In genomic region chr2:32902986-32903385, GRCh38 we compare ENCODE assay signal across 24 cellular contexts. TPM values are rescaled to one million over a fixed set of nuclear protein-coding genes. Genes with fewer than 3 reads are reported as not detected.
"Had no signal": no experiment of that assay in that cellular context is flagged by ENCODE, and none has a peak within 500 bp of the region (broad histone marks: within the 10 kb centered on the region; RNA-seq: fewer than 3 reads in every experiment).

No MANE protein-coding gene starts in this region.

- H3K9me3 ChIP-seq: gastrocnemius medialis, left ventricle myocardium inferior, mucosa of descending colon, pancreas, prostate gland, tibial nerve had no signal

- H3K27ac ChIP-seq: gastrocnemius medialis, hepatocyte, left ventricle myocardium inferior, pancreas, prostate gland, tibial nerve had no signal

- H3K27me3 ChIP-seq: gastrocnemius medialis, hepatocyte, pancreas, tibial nerve had no signal

- DNase-seq: activated CD4-positive, alpha-beta T cell treated with anti-CD3 and anti-CD28 coated beads for 36 hours; activated CD4-positive, CD25-positive, alpha-beta regulatory T cell; activated CD8-positive, alpha-beta memory T cell treated with anti-CD3 and anti-CD28 coated beads, Interleukin-2, amount 10 ng/mL, durations not matched to agents 7 days and 5 days; activated CD8-positive, alpha-beta T cell treated with anti-CD3 and anti-CD28 coated beads, Interleukin-2, amount 10 ng/mL, durations not matched to agents 7 days and 5 days; activated naive CD8-positive, alpha-beta T cell treated with anti-CD3 and anti-CD28 coated beads, Interleukin-2, amount 50 U/mL, for 24 hours; activated T-cell treated with anti-CD3 and anti-CD28 coated beads, Interleukin-2, amount 50 U/mL, for 48 hours; amygdala; dermis blood vessel endothelial cell; effector CD8-positive, alpha-beta T cell; gastrocnemius medialis; islet precursor cell; left ventricle myocardium inferior; mesendoderm; mucosa of descending colon; naive thymus-derived CD8-positive, alpha-beta T cell; pancreas; retina; small intestine; stimulated activated CD4-positive, alpha-beta T cell treated with anti-CD3 and anti-CD28 coated beads, Interleukin-2, amount 100 ng/mL, for 24 hours; stimulated activated naive CD4-positive, alpha-beta T cell treated with Interleukin-2 at 50 U/mL for 16 hours had no signal

- H3K4me1 ChIP-seq: gastrocnemius medialis, left ventricle myocardium inferior, pancreas, prostate gland, tibial nerve had no signal

- H2AFZ ChIP-seq: hepatocyte had no signal

- H3K4me3 ChIP-seq: gastrocnemius medialis, hepatocyte, left ventricle myocardium inferior, lung, mucosa of descending colon, pancreas, prostate gland, tibial nerve had no signal

- H3K4me2 ChIP-seq: hepatocyte had no signal

- H3K79me2 ChIP-seq: hepatocyte had no signal

- H3K36me3 ChIP-seq: gastrocnemius medialis, left ventricle myocardium inferior, pancreas, prostate gland, tibial nerve had no signal

RNA-seq across cellular contexts. Expression of gene LTBP1, which starts 43.8 kb away (rescaled TPM):
- total RNA-seq: naive thymus-derived CD8-positive, alpha-beta T cell had no signal
